ENCODE assay signal across 6 cellular contexts in genomic region chr11:49893442-49893841, GRCh38. TPM values are rescaled to one million over a fixed set of nuclear protein-coding genes. Genes with fewer than 3 reads are reported as not detected.
"Had no signal": no experiment of that assay in that cellular context is flagged by ENCODE, and none has a peak within 500 bp of the region (broad histone marks: within the 10 kb centered on the region; RNA-seq: fewer than 3 reads in every experiment).

No MANE protein-coding gene starts in this region.

RNA-seq across cellular contexts. Expression of gene OR4C13, which starts 58.7 kb away (rescaled TPM):
- total RNA-seq: HepG2, HT-29, HT1080, IMR-90, K562 had no signal
- polyA plus RNA-seq: HepG2, IgD-negative memory B cell, IMR-90, K562 had no signal
